Comparison of ENCODE assay signal across 1 cellular context in the genomic region with DNA sequence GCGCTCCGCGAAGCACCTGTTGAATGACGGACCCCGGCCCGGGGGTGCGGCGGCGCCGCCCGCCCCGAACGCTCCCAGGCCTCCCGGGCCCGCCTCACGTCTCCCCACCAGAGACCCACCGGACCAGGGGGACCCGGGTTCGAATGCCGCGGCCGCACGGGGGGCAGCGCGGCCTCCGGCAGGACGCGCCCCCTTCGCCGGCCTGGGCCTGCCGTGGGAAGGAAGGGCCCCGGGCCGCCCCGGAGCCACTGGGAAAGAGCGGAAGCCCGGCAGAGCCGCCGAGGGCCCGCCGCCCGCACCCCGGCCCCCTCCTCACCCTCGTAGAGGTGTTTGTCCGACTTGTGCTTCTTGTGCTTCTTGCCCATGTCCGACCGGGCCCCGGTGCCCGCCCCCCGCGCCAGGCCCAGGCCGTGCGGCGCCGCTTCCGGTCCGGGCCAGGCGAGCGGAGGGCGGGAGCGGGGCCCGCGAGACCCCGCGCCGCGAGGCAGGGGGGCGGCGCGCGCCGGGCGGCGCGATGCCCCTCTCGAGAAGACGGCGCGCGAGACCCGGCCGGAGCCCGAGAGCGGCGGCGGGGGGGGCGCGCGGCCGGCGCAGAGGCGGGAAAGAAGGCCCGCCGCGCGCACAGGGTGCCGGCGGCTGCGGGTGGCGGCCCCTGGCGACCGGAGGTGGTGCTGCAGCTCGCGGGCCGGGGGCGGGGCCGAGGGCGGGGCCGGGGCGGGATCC.
A peak's percentile ranks its signal among the peaks of the same experiment; 100 is the strongest.
TF ChIP-seq lines count a peak whose summit lies in the region.

Gene BRD7, minus strand, starts transcription at position 579 of the 723 bp plus-strand sequence. Its CDS starts 214 bp downstream, at position 365.

TF ChIP-seq in HepG2, 621 proteins besides CTCF, POLR2A, EP300 and RAD21 (continued from another document and continues in another):
- TF ChIP-seq ARID4A (CRISPR knock-in tag; IDR thresholded peaks at IDR 0.05; ENCODE audit: borderline replicate concordance) (peak; percentile 54; the same call in 1 of the 2 replicates), ZNF333 (CRISPR knock-in tag; IDR thresholded peaks at IDR 0.05; ENCODE audit: borderline replicate concordance) (no peak), AHDC1 (CRISPR knock-in tag; IDR thresholded peaks at IDR 0.05; ENCODE audit: borderline replicate concordance) (no peak), CBX1 (IDR thresholded peaks at IDR 0.05; ENCODE audit: low read depth) (no peak), FOSL1 (CRISPR knock-in tag; IDR thresholded peaks at IDR 0.05; ENCODE audit: borderline replicate concordance) (no peak), AGO1 (IDR thresholded peaks at IDR 0.05; ENCODE audit: low read depth, low read length, poor library complexity, severe bottlenecking) (no peak), SP5 (CRISPR knock-in tag; IDR thresholded peaks at IDR 0.05; ENCODE audit: borderline replicate concordance, low read depth) (no peak), FOXP1 (IDR thresholded peaks at IDR 0.05) (no peak), FOXP1 (CRISPR knock-in tag; IDR thresholded peaks at IDR 0.05) (no peak), FUBP1 (CRISPR knock-in tag; IDR thresholded peaks at IDR 0.05; ENCODE audit: borderline replicate concordance) (no peak), SPEN (CRISPR knock-in tag; IDR thresholded peaks at IDR 0.05; ENCODE audit: low read depth) (0 out of 2 replicates have a peak, but pooled peaks have one; percentile 22), KDM6A (CRISPR knock-in tag; IDR thresholded peaks at IDR 0.05; ENCODE audit: low read depth) (no peak), ZNF558 (CRISPR knock-in tag; IDR thresholded peaks at IDR 0.05; ENCODE audit: borderline replicate concordance) (no peak; the same call in 1 of the 2 replicates), YY1 (IDR thresholded peaks at IDR 0.05; ENCODE audit: insufficient read depth, insufficient replicate concordance, low read depth, low read length) (peak; percentile 46), ZNF816 (CRISPR knock-in tag; IDR thresholded peaks at IDR 0.05; ENCODE audit: borderline replicate concordance) (no peak), RXRA (CRISPR knock-in tag; IDR thresholded peaks at IDR 0.05) (no peak), ZNF296 (CRISPR knock-in tag; conservative IDR thresholded peaks at IDR 0.05) (no peak), POLR2AphosphoS2 (IDR thresholded peaks at IDR 0.05; ENCODE audit: low read depth, low read length) (no peak), MXD1 (CRISPR knock-in tag; IDR thresholded peaks at IDR 0.05) (no peak), ZBTB43 (CRISPR knock-in tag; conservative IDR thresholded peaks at IDR 0.05) (no peak), ZNF224 (CRISPR knock-in tag; IDR thresholded peaks at IDR 0.05) (no peak), ZBTB3 (CRISPR knock-in tag; IDR thresholded peaks at IDR 0.05; ENCODE audit: borderline replicate concordance, low read depth) (no peak), RBFOX2 (IDR thresholded peaks at IDR 0.05; ENCODE audit: low read depth, low read length) (peak; percentile 77), ZNF672 (CRISPR knock-in tag; IDR thresholded peaks at IDR 0.05) (no peak), MAZ (IDR thresholded peaks at IDR 0.05; ENCODE audit: borderline replicate concordance, low read depth, low read length) (no peak; the same call in 1 of the 2 replicates), MAZ (CRISPR knock-in tag; IDR thresholded peaks at IDR 0.05; ENCODE audit: low read depth) (peak; percentile 78)
- TF ChIP-seq, protein P1, sequence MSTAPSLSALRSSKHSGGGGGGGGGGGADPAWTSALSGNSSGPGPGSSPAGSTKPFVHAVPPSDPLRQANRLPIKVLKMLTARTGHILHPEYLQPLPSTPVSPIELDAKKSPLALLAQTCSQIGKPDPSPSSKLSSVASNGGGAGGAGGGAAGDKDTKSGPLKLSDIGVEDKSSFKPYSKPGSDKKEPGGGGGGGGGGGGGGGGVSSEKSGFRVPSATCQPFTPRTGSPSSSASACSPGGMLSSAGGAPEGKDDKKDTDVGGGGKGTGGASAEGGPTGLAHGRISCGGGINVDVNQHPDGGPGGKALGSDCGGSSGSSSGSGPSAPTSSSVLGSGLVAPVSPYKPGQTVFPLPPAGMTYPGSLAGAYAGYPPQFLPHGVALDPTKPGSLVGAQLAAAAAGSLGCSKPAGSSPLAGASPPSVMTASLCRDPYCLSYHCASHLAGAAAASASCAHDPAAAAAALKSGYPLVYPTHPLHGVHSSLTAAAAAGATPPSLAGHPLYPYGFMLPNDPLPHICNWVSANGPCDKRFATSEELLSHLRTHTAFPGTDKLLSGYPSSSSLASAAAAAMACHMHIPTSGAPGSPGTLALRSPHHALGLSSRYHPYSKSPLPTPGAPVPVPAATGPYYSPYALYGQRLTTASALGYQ (CRISPR knock-in tag; IDR thresholded peaks at IDR 0.05) = no peak
- TF ChIP-seq, protein P2, sequence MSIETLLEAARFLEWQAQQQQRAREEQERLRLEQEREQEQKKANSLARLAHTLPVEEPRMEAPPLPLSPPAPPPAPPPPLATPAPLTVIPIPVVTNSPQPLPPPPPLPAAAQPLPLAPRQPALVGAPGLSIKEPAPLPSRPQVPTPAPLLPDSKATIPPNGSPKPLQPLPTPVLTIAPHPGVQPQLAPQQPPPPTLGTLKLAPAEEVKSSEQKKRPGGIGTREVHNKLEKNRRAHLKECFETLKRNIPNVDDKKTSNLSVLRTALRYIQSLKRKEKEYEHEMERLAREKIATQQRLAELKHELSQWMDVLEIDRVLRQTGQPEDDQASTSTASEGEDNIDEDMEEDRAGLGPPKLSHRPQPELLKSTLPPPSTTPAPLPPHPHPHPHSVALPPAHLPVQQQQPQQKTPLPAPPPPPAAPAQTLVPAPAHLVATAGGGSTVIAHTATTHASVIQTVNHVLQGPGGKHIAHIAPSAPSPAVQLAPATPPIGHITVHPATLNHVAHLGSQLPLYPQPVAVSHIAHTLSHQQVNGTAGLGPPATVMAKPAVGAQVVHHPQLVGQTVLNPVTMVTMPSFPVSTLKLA (IDR thresholded peaks at IDR 0.05) = no peak
- TF ChIP-seq, protein P3, sequence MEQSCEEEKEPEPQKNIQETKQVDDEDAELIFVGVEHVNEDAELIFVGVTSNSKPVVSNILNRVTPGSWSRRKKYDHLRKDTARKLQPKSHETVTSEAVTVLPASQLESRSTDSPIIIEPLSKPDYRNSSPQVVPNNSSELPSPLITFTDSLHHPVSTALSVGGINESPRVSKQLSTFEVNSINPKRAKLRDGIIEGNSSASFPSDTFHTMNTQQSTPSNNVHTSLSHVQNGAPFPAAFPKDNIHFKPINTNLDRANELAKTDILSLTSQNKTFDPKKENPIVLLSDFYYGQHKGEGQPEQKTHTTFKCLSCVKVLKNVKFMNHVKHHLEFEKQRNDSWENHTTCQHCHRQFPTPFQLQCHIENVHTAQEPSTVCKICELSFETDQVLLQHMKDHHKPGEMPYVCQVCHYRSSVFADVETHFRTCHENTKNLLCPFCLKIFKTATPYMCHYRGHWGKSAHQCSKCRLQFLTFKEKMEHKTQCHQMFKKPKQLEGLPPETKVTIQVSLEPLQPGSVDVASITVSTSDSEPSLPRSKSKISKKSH (CRISPR knock-in tag; IDR thresholded peaks at IDR 0.05; ENCODE audit: borderline replicate concordance) = no peak
- TF ChIP-seq, protein P4, sequence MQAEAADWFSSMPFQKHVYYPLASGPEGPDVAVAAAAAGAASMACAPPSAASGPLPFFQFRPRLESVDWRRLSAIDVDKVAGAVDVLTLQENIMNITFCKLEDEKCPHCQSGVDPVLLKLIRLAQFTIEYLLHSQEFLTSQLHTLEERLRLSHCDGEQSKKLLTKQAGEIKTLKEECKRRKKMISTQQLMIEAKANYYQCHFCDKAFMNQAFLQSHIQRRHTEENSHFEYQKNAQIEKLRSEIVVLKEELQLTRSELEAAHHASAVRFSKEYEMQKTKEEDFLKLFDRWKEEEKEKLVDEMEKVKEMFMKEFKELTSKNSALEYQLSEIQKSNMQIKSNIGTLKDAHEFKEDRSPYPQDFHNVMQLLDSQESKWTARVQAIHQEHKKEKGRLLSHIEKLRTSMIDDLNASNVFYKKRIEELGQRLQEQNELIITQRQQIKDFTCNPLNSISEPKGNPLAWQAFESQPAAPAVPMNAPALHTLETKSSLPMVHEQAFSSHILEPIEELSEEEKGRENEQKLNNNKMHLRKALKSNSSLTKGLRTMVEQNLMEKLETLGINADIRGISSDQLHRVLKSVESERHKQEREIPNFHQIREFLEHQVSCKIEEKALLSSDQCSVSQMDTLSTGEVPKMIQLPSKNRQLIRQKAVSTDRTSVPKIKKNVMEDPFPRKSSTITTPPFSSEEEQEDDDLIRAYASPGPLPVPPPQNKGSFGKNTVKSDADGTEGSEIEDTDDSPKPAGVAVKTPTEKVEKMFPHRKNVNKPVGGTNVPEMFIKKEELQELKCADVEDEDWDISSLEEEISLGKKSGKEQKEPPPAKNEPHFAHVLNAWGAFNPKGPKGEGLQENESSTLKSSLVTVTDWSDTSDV (CRISPR knock-in tag; IDR thresholded peaks at IDR 0.05) = no peak
